Comparison of ENCODE assay signal across 1 cellular context in the genomic region with DNA sequence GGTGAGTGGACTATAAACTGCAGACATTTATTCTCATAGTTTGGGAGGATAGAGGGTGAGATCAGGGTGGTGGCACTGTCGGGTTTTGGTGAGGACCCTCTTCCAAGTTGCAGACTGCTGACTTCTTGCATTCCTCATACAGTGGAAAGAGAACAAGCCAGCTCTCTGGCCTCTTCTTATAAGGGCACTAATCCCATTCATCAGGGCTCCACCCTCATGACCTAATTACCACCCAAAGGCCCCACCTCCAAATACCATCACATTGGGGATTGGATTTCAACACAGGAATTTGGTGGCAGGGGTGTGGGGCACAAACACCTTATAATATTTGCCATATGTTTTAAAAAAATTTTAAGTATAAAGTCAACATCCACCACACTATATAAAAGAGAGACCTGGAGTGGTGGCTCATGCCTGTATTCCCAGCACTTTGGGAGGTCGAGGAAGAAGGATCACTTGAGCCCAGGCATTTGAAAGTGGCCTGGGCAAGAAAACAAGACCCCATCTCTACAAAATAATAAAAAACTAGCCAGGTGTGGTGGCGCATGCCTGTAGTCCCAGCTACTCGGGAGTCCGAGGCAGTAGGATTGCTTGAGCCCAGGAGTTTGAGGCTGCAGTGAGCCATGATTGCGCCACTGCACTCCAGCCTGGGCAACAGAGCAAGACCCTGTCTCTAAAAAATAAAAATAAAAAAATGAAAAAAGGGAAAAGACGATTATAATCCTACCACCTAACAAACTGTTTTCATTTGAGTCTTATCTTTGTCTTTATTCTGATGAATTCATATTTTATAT.
TF ChIP-seq lines count a peak whose summit lies in the region.

No MANE protein-coding gene starts in this region.

TF ChIP-seq in WTC11, 78 proteins besides CTCF, POLR2A, EP300 and RAD21 (continued from another document):
- TF ChIP-seq, protein P1, sequence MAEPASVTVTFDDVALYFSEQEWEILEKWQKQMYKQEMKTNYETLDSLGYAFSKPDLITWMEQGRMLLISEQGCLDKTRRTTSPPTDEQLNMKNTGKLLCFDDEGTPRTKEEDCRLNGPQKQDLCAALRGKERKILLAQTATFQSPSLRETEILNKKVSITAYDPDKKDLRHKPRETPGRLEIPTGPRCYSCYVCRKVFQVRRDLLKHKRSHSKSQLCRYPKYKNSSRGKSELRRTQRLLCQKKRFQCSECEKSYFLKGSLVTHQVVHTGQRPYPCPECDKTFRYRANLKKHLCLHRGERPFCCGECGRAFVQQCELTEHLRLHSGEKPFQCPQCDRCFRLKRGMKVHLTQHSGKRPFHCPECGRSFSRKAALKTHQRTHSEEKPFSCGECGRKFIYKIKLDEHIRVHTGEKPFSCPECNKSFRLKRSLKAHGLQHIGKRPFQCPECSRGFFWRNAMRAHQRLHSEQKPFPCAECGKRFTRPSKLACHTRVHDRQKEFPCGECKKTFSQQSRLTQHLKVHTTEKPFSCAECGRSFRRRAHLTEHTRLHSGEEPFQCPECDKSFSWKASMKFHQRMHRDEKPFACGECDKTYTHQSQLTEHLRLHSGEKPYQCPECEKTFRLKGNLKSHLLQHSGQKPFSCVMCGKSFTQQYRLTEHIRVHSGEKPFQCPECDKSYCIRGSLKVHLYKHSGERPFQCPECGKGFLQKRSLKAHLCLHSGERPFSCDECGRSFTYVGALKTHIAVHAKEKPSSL (CRISPR knock-in tag; conservative IDR thresholded peaks at IDR 0.05), result no peak
- peak; percentile 91 for TF ChIP-seq ZNF121 (CRISPR knock-in tag; IDR thresholded peaks at IDR 0.05)
- no peak for TF ChIP-seq KAT7 (CRISPR knock-in tag; IDR thresholded peaks at IDR 0.05; ENCODE audit: borderline replicate concordance)
- no peak for TF ChIP-seq ZBTB21 (CRISPR knock-in tag; IDR thresholded peaks at IDR 0.05; ENCODE audit: borderline replicate concordance)
- TF ChIP-seq NFE2L1 (CRISPR knock-in tag; IDR thresholded peaks at IDR 0.05), result no peak
- TF ChIP-seq, protein P2, sequence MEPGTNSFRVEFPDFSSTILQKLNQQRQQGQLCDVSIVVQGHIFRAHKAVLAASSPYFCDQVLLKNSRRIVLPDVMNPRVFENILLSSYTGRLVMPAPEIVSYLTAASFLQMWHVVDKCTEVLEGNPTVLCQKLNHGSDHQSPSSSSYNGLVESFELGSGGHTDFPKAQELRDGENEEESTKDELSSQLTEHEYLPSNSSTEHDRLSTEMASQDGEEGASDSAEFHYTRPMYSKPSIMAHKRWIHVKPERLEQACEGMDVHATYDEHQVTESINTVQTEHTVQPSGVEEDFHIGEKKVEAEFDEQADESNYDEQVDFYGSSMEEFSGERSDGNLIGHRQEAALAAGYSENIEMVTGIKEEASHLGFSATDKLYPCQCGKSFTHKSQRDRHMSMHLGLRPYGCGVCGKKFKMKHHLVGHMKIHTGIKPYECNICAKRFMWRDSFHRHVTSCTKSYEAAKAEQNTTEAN (CRISPR knock-in tag; IDR thresholded peaks at IDR 0.05), result no peak
- TF ChIP-seq RORB (CRISPR knock-in tag; IDR thresholded peaks at IDR 0.05), result no peak
